Comparison of ENCODE assay signal across 8 cellular contexts in the genomic region with DNA sequence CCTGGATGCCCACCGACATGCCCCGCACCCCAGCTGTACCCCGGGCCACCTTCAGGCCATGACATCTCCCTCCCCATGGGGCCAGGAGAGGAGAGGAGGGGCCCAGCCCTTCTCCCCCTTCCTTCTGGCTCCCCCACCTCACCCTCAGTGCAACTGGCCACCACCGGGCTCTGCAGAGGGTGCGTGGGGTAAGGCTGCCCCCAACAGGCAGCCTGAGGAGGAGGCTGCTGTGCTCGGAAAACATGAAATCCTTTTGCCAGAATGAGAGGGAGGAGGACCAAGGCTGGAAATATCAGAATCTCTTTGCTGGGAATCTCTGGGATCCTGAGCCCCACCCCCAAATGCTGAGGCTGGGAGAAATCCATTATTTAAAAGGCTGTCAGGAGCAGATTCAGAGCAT.
A peak's percentile ranks its signal among the peaks of the same experiment; 100 is the strongest.
DNase-seq lines count a peak whose midpoint lies in the region; ATAC-seq, FAIRE-seq and TF ChIP-seq lines count a peak whose summit lies in the region.

No MANE protein-coding gene starts in this region.

- TF ChIP-seq CTCF in D721Med (IDR thresholded peaks at IDR 0.05; ENCODE audit: insufficient read depth, missing control alignments) (peak; percentile 67), HCT116 (IDR thresholded peaks at IDR 0.05 in 2 of 3, conservative IDR thresholded peaks at IDR 0.05 in 1 of 3; ENCODE audit: borderline replicate concordance in 1 of 3, insufficient read depth in 1 of 3, low read depth in 2 of 3, low read length in 2 of 3) (peak; percentile 49 to 78 (median 75); a peak in 5 of 6 replicates), RWPE1 (conservative IDR thresholded peaks at IDR 0.05; ENCODE audit: low read depth) (no peak), glutamatergic neuron (IDR thresholded peaks at IDR 0.05; ENCODE audit: partially characterized antibody, unreplicated experiment) (peak; percentile 60)

- peaks cover 44% of the 10 kb centered on the region for H3K27me3 ChIP-seq in HCT116 (ENCODE audit: insufficient read depth, low read length)
- H3K27me3 ChIP-seq in aorta (ENCODE audit: control insufficient read depth in 1 of 2, insufficient read depth in 2 of 2, low read length in 1 of 2): no peaks in the 10 kb centered on the region

- H3K4me3 ChIP-seq in HCT116 (replicated peaks in 1 of 2; ENCODE audit: low read depth in 1 of 2, low read length in 2 of 2) (no peak overlapping the region), aorta (ENCODE audit: low read length in 2 of 2) (no peak overlapping the region)

- peak; percentile 87 for ATAC-seq in HCT116
- ATAC-seq in aorta (ENCODE audit: low FRiP score): no peak
- ATAC-seq in HG03378 (IDR thresholded peaks at IDR 0.05; ENCODE audit: unreplicated experiment): no peak

- H3K4me1 Mint-ChIP-seq in glutamatergic neuron (ENCODE audit: low read depth, unreplicated experiment): peaks cover 6% of the 10 kb centered on the region

- peaks cover 1% of the 10 kb centered on the region for H3K9me3 Mint-ChIP-seq in glutamatergic neuron (ENCODE audit: unreplicated experiment)

- peaks cover 3% of the 10 kb centered on the region for H3K27me3 Mint-ChIP-seq in glutamatergic neuron (ENCODE audit: unreplicated experiment)

- H3K4me3 Mint-ChIP-seq in glutamatergic neuron (ENCODE audit: unreplicated experiment): no peak overlapping the region

- CTCF ChIA-PET in HCT116 (lab: Charles Lee): interaction anchor here (1.0 to 3.8 kb wide), 2 partner anchors 308 to 350 kb away, joined by 3 to 20 read pairs; no protein-coding TSS in a partner anchor
- CTCF ChIA-PET in RWPE1 (lab: Yijun Ruan, JAX): no interaction called here

- H3K27ac ChIP-seq in HCT116 (ENCODE audit: low read depth, low read length) (no peak overlapping the region), RWPE1 (no peak overlapping the region), aorta (ENCODE audit: low read depth in 1 of 2, low read length in 2 of 2) (no peak overlapping the region)

- no peaks in the 10 kb centered on the region for H3K36me3 Mint-ChIP-seq in glutamatergic neuron (ENCODE audit: unreplicated experiment)

- TF ChIP-seq POLR2A in HCT116 (IDR thresholded peaks at IDR 0.05; ENCODE audit: borderline replicate concordance, extremely low read depth, insufficient read depth, insufficient read length): no peak

- TF ChIP-seq RAD21 in HCT116 (IDR thresholded peaks at IDR 0.05; ENCODE audit: low read depth): peak; percentile 69

- no TSS peak for BruUV-seq in HCT116 (replicated peaks; lab: Mats Ljungman, UMichigan)

- no peaks in the 10 kb centered on the region for H3K9me2 ChIP-seq in HCT116 (ENCODE audit: insufficient read depth)

- H3K4me2 ChIP-seq in HCT116 (ENCODE audit: low read length): no peak overlapping the region

- POLR2A ChIA-PET in HCT116 (lab: Charles Lee): no interaction called here
- POLR2A ChIA-PET in RWPE1 (lab: Yijun Ruan, JAX; ENCODE audit: low non-redundant PET): no interaction called here

- H2AFZ ChIP-seq in HCT116 (ENCODE audit: low read depth, low read length, poor library complexity, severe bottlenecking): no peak overlapping the region

- RAD21 ChIA-PET in HCT116 (lab: Charles Lee; ENCODE audit: low non-redundant PET in 1 of 2, low total read pairs in 2 of 2, uncharacterized antibody in 2 of 2, unreplicated experiment in 2 of 2): no interaction called here

- H3K36me3 ChIP-seq in HCT116 (ENCODE audit: control insufficient read depth in 1 of 2, insufficient read depth in 2 of 2, low read length in 2 of 2) (no peaks in the 10 kb centered on the region), aorta (ENCODE audit: control insufficient read depth in 1 of 2, insufficient read depth in 2 of 2, low read length in 1 of 2) (no peaks in the 10 kb centered on the region)

- H3K9me3 ChIP-seq in HCT116 (ENCODE audit: control insufficient read depth in 1 of 2, insufficient read depth in 1 of 2, low read depth in 1 of 2, low read length in 2 of 2): no peaks in the 10 kb centered on the region
- H3K9me3 ChIP-seq in aorta (ENCODE audit: control insufficient read depth, low read length): no peaks in the 10 kb centered on the region

- H4K20me1 ChIP-seq in HCT116 (ENCODE audit: insufficient read depth): no peaks in the 10 kb centered on the region

- no peak for FAIRE-seq in D721Med (lab: Jason Lieb, UNC)

- H3K9ac ChIP-seq in HCT116 (ENCODE audit: low read length): no peak overlapping the region

- DNase-seq in D721Med (ENCODE audit: insufficient read length, low spot score) (no peak), HCT116 (ENCODE audit: low read depth, low spot score) (peak; percentile 3), RWPE1 (ENCODE audit: low spot score) (peak; percentile 26), glutamatergic neuron (peak; percentile 81), aorta (no peak), NK-92 (lab: John Stamatoyannopoulos, UW; ENCODE audit: unreplicated experiment) (no peak)
- no peak for DNase-seq in activated CD4-positive, alpha-beta T cell treated with anti-CD3 and anti-CD28 coated beads, Interleukin-2, amount 50 U/mL, for 4 hours

- WGBS in aorta, 2 donors: 11 to 17% methylated on average over 6 of the region's 6 CpGs

- H3K27ac Mint-ChIP-seq in glutamatergic neuron (ENCODE audit: unreplicated experiment): no peak overlapping the region

- H3K79me2 ChIP-seq in HCT116 (ENCODE audit: insufficient read depth, low read length): no peaks in the 10 kb centered on the region

- H3K4me1 ChIP-seq in HCT116 (ENCODE audit: control insufficient read depth in 1 of 2, insufficient read depth in 2 of 2, low read length in 2 of 2): no peaks in the 10 kb centered on the region
- H3K4me1 ChIP-seq in aorta (ENCODE audit: control insufficient read depth in 1 of 2, insufficient read depth in 2 of 2, low read length in 2 of 2): no peaks in the 10 kb centered on the region

- intact Hi-C loops in HCT116 (cut with micrococcal nuclease): loop anchor here (2.0 kb wide), 2 partner anchors 350 to 472 kb away; no protein-coding TSS in a partner anchor
- intact Hi-C loops in aorta (cut with DNase I): no loop called here

TF ChIP-seq in HCT116, 20 proteins besides CTCF, POLR2A, EP300 and RAD21:
- TF ChIP-seq POLR2AphosphoS5 (IDR thresholded peaks at IDR 0.05; ENCODE audit: low read depth, low read length) (no peak), SIN3A (IDR thresholded peaks at IDR 0.05; ENCODE audit: low read depth) (no peak)
TF ChIP-seq in HCT116: peak in this region for 0.

Comparison
In these comparisons a context has a peak if more than half of its experiments do, and no peak if none do; other contexts are left out.
1. DNase-seq: peak in HCT116 (single experiment), RWPE1 (single experiment) and glutamatergic neuron (single experiment); none in D721Med (single experiment), aorta (0 of 2), NK-92 (single experiment) and activated CD4-positive, alpha-beta T cell treated with anti-CD3 and anti-CD28 coated beads, Interleukin-2, amount 50 U/mL, for 4 hours (0 of 2).